In the genomic region with DNA sequence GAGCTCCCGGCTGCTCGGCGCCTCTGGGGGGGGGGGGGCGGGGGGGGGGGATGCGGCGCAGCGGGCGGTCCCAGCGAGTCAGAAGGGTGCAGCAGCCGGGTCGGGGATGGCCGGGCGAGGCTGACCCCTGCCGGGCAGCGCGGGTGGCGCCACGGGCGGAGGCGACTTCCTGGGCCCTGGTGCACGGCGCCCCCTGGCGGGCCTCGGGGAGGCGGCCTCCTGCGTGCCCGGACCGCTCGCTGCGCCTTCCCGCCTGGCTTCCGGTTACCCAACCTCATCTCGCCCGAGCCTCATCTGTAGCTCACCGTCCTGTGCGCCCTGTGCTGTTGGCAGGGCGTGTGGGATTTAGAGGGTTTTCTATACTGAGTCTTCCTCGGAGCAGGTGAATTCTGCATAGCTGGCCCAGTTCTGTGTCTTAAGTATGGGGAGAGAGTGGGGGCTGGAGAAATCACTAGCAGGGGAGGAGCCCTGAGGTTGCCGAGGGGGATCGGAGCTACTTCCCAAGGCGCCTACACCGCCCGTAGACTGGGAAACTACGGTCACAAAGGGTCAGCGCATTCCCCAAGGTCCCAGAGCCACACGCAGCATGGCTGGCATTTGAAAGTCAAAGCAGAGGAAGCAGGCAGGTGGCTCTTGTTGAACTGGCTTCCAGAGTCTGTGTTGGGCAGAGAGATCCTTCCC, we compare ENCODE assay signal across 8 cellular contexts. TPM values are rescaled to one million over a fixed set of nuclear protein-coding genes. Genes with fewer than 3 reads are reported as not detected.
A peak's percentile ranks its signal among the peaks of the same experiment; 100 is the strongest.
DNase-seq lines count a peak whose midpoint lies in the region; ATAC-seq and TF ChIP-seq lines count a peak whose summit lies in the region.

No MANE protein-coding gene starts in this region.

- peaks cover 11% of the 10 kb centered on the region for H3K4me1 ChIP-seq in adipocyte (ENCODE audit: control insufficient read depth, insufficient read depth, low read length)

- peak overlapping the region; percentile 52 for H3K4me3 ChIP-seq in GM06990 (replicated peaks; ENCODE audit: low read depth, low read length)
- H3K4me3 ChIP-seq in MG63 = peak overlapping the region; percentile 45
- H3K4me3 ChIP-seq in adipocyte (ENCODE audit: low read length) = peak overlapping the region; percentile 79

- H3K27me3 ChIP-seq in GM06990 (replicated peaks; ENCODE audit: control insufficient read depth, insufficient read depth, low read length) (no peaks in the 10 kb centered on the region), MG63 (no peaks in the 10 kb centered on the region), adipocyte (replicated peaks; ENCODE audit: control insufficient read depth, insufficient read depth, low read length) (no peaks in the 10 kb centered on the region)

- ATAC-seq in left cardiac atrium = peak; percentile 89 to 92

- H3K4me1 Mint-ChIP-seq in type B pancreatic cell (ENCODE audit: unreplicated experiment) = peaks cover 5% of the 10 kb centered on the region

- H3K27me3 Mint-ChIP-seq in type B pancreatic cell = peaks cover 73% of the 10 kb centered on the region

- H3K36me3 Mint-ChIP-seq in type B pancreatic cell = no peaks in the 10 kb centered on the region

- peak overlapping the region; percentile 88 for H3K4me3 Mint-ChIP-seq in type B pancreatic cell

- H3K9me3 Mint-ChIP-seq in type B pancreatic cell = no peaks in the 10 kb centered on the region

- H3K36me3 ChIP-seq in GM06990 (ENCODE audit: control insufficient read depth, insufficient read depth, low read length) (no peaks in the 10 kb centered on the region), MG63 (no peaks in the 10 kb centered on the region), adipocyte (ENCODE audit: control insufficient read depth, insufficient read depth, low read length, severe bottlenecking) (no peaks in the 10 kb centered on the region)

- intact Hi-C loops in left cardiac atrium (cut with DNase I) (loop anchor here (1.0 to 10.0 kb wide), 6 partner anchors 104 to 861 kb away; no protein-coding TSS in a partner anchor), posterior cingulate gyrus (cut with DNase I) (loop anchor here (1.0 to 10.0 kb wide), 4 partner anchors 104 to 748 kb away; no protein-coding TSS in a partner anchor)

- H3K27ac Mint-ChIP-seq in type B pancreatic cell = no peak overlapping the region

- DNase-seq in GM06990 (ENCODE audit: extremely low read depth, insufficient read length) (peak; percentile 95), HCEC 1CT (peak; percentile 89), MG63 (peak; percentile 87), SW480 (ENCODE audit: low spot score) (peak; percentile 72), adipocyte (ENCODE audit: low read depth) (peak; percentile 96), left cardiac atrium (peak; percentile 92), posterior cingulate gyrus (peak; percentile 80 to 99 (median 90)), type B pancreatic cell (ENCODE audit: extremely low spot score, unreplicated experiment) (peak; percentile 93)

- peak; percentile 64 for TF ChIP-seq CTCF in GM06990 (IDR thresholded peaks at IDR 0.05; ENCODE audit: insufficient read depth, low read length, poor library complexity, severe bottlenecking)
- TF ChIP-seq CTCF in type B pancreatic cell (conservative IDR thresholded peaks at IDR 0.05) = peak; percentile 98

- H3K9ac ChIP-seq in adipocyte (ENCODE audit: low read length) = peak overlapping the region; percentile 68

- H3K9me3 ChIP-seq in MG63 (no peaks in the 10 kb centered on the region), adipocyte (ENCODE audit: control insufficient read depth, low read length) (no peaks in the 10 kb centered on the region)

RNA-seq across cellular contexts. Expression of gene WDFY4, which starts 28.3 kb away (rescaled TPM):
- total RNA-seq in MG63 (2014; rRNA removed; shearing (Covaris generic); ENCODE audit: low replicate concordance) = 0.07 and 0.63 TPM in 2 replicates
- total RNA-seq in left cardiac atrium (1 to 10 TPM; 2.6 to 3.8 TPM), type B pancreatic cell (ENCODE audit: low replicate concordance) (0.05 TPM in 1 of 2 replicates, not detected in the other)

RNA-seq across cellular contexts. Expression of gene ARHGAP22, which starts 51.5 kb away (rescaled TPM):
- total RNA-seq in MG63 (2014; rRNA removed; shearing (Covaris generic); ENCODE audit: low replicate concordance) = 20.7 and 23.2 TPM in 2 replicates
- 1 to 10 TPM; 4.7 to 6.0 TPM for total RNA-seq in left cardiac atrium
- total RNA-seq in type B pancreatic cell (ENCODE audit: low replicate concordance) = 4.1 and 5.1 TPM in 2 replicates

Comparison
In these comparisons a context has a peak if more than half of its experiments do, and no peak if none do; other contexts are left out.
1. Peak in every context shown above with its lines: DNase-seq, ATAC-seq and H3K4me3 ChIP-seq.